ENCODE assay signal across 9 cellular contexts in genomic region chrX:112367065-112367464, GRCh38.
"Had no signal": no experiment of that assay in that cellular context is flagged by ENCODE, and none has a peak within 500 bp of the region (broad histone marks: within the 10 kb centered on the region; RNA-seq: fewer than 3 reads in every experiment).

No MANE protein-coding gene starts in this region.

- ATAC-seq: HCT116, HepG2 had no signal

- H2AFZ ChIP-seq: GM23248 had no signal

- H3K9ac ChIP-seq: GM23248 had no signal

- H3K4me3 ChIP-seq: GM23248, HAP-1 had no signal

- H3K27ac ChIP-seq: GM23248, HL-60 had no signal

- H3K9me3 ChIP-seq: HAP-1 had no signal

- DNase-seq: GM23248, GOT3, H7, HFFc6, KG1 had no signal

- FAIRE-seq: HepG2 had no signal

- H3K36me3 ChIP-seq: HAP-1 had no signal
